Comparison of ENCODE assay signal across 20 cellular contexts in genomic region chrX:108156082-108156481, GRCh38.
A peak's percentile ranks its signal among the peaks of the same experiment; 100 is the strongest.
DNase-seq lines count a peak whose midpoint lies in the region; ATAC-seq and TF ChIP-seq lines count a peak whose summit lies in the region.
"Had no signal": no experiment of that assay in that cellular context is flagged by ENCODE, and none has a peak within 500 bp of the region (broad histone marks: within the 10 kb centered on the region; RNA-seq: fewer than 3 reads in every experiment).

No MANE protein-coding gene starts in this region.

- H4K20me1 ChIP-seq in neural progenitor cell (ENCODE audit: low read depth) = no peaks in the 10 kb centered on the region
- H4K20me1 ChIP-seq: BLaER1 had no signal

- H3K79me2 ChIP-seq in neural progenitor cell (ENCODE audit: low read depth) = no peaks in the 10 kb centered on the region

- peaks cover 17% of the 10 kb centered on the region for H3K4me1 Mint-ChIP-seq in activated CD8-positive, alpha-beta T cell treated with anti-CD3 and anti-CD28 coated beads, Interleukin-2, amount 10 ng/mL, durations not matched to agents 7 days and 5 days (ENCODE audit: low read depth)
- peaks cover 3% of the 10 kb centered on the region for H3K4me1 Mint-ChIP-seq in activated CD8-positive, alpha-beta T cell treated with anti-CD3 and anti-CD28 coated beads for 36 hours (ENCODE audit: low read depth)
- H3K4me1 Mint-ChIP-seq in activated naive CD8-positive, alpha-beta T cell treated with anti-CD3 and anti-CD28 coated beads, Interleukin-2, amount 10 ng/mL, durations not matched to agents 7 days and 5 days = peaks cover 15% of the 10 kb centered on the region
- H3K4me1 Mint-ChIP-seq in activated naive CD8-positive, alpha-beta T cell treated with anti-CD3 and anti-CD28 coated beads for 36 hours = no peaks in the 10 kb centered on the region
- H3K4me1 Mint-ChIP-seq in endothelial cell (ENCODE audit: unreplicated experiment) (no peaks in the 10 kb centered on the region), neural progenitor cell (no peaks in the 10 kb centered on the region)
- H3K4me1 Mint-ChIP-seq: B cell; CD4-positive, CD25-positive, alpha-beta regulatory T cell had no signal

- CTCF ChIA-PET in activated CD8-positive, alpha-beta T cell treated with anti-CD3 and anti-CD28 coated beads, Interleukin-2, amount 10 ng/mL, durations not matched to agents 7 days and 5 days (lab: Charles Lee) = no interaction called here
- CTCF ChIA-PET in activated CD8-positive, alpha-beta T cell treated with anti-CD3 and anti-CD28 coated beads for 36 hours (lab: Charles Lee) = no interaction called here

- H3K4me3 Mint-ChIP-seq in activated CD8-positive, alpha-beta T cell treated with anti-CD3 and anti-CD28 coated beads, Interleukin-2, amount 10 ng/mL, durations not matched to agents 7 days and 5 days = no peak overlapping the region
- H3K4me3 Mint-ChIP-seq in activated CD8-positive, alpha-beta T cell treated with anti-CD3 and anti-CD28 coated beads for 36 hours = no peak overlapping the region
- H3K4me3 Mint-ChIP-seq in activated naive CD8-positive, alpha-beta T cell treated with anti-CD3 and anti-CD28 coated beads, Interleukin-2, amount 10 ng/mL, durations not matched to agents 7 days and 5 days = no peak overlapping the region
- no peak overlapping the region for H3K4me3 Mint-ChIP-seq in activated naive CD8-positive, alpha-beta T cell treated with anti-CD3 and anti-CD28 coated beads for 36 hours
- H3K4me3 Mint-ChIP-seq in endothelial cell (ENCODE audit: unreplicated experiment) = no peak overlapping the region
- H3K4me3 Mint-ChIP-seq in neural progenitor cell = no peak overlapping the region
- H3K4me3 Mint-ChIP-seq: B cell; CD4-positive, CD25-positive, alpha-beta regulatory T cell; CD8-positive, alpha-beta T cell; GM23338; H9 had no signal

- POLR2A ChIA-PET in activated CD8-positive, alpha-beta T cell treated with anti-CD3 and anti-CD28 coated beads, Interleukin-2, amount 10 ng/mL, durations not matched to agents 7 days and 5 days (lab: Charles Lee) = no interaction called here
- POLR2A ChIA-PET in activated CD8-positive, alpha-beta T cell treated with anti-CD3 and anti-CD28 coated beads for 36 hours (lab: Charles Lee) = no interaction called here
- POLR2A ChIA-PET in activated naive CD8-positive, alpha-beta T cell treated with anti-CD3 and anti-CD28 coated beads, Interleukin-2, amount 10 ng/mL, durations not matched to agents 7 days and 5 days (lab: Charles Lee) = no interaction called here

- H3F3A ChIP-seq in neural progenitor cell (ENCODE audit: low read depth) = no peaks in the 10 kb centered on the region

- H3K9me3 ChIP-seq in neural progenitor cell (ENCODE audit: low read depth) = no peaks in the 10 kb centered on the region
- H3K9me3 ChIP-seq: BLaER1, Caco-2 had no signal

- intact Hi-C loops in activated CD8-positive, alpha-beta T cell treated with anti-CD3 and anti-CD28 coated beads for 36 hours (cut with micrococcal nuclease) = no loop called here

- no peak for DNase-seq in activated CD8-positive, alpha-beta T cell treated with anti-CD3 and anti-CD28 coated beads, Interleukin-2, amount 10 ng/mL, durations not matched to agents 7 days and 5 days
- no peak for DNase-seq in activated CD8-positive, alpha-beta T cell treated with anti-CD3 and anti-CD28 coated beads for 36 hours
- no peak for DNase-seq in activated naive CD8-positive, alpha-beta T cell treated with anti-CD3 and anti-CD28 coated beads, Interleukin-2, amount 10 ng/mL, durations not matched to agents 7 days and 5 days
- DNase-seq in activated naive CD8-positive, alpha-beta T cell treated with anti-CD3 and anti-CD28 coated beads for 36 hours = no peak
- DNase-seq in endothelial cell (ENCODE audit: low spot score) (no peak), neural progenitor cell (ENCODE audit: low spot score) (no peak), GM03348 (ENCODE audit: low spot score) (no peak)
- DNase-seq: Caco-2; CD4-positive, CD25-positive, alpha-beta regulatory T cell; CD8-positive, alpha-beta T cell; DMS79; EL; GDM1; H9 had no signal

- H3K27me3 Mint-ChIP-seq in activated CD8-positive, alpha-beta T cell treated with anti-CD3 and anti-CD28 coated beads, Interleukin-2, amount 10 ng/mL, durations not matched to agents 7 days and 5 days (ENCODE audit: low read depth) = no peaks in the 10 kb centered on the region
- no peaks in the 10 kb centered on the region for H3K27me3 Mint-ChIP-seq in activated CD8-positive, alpha-beta T cell treated with anti-CD3 and anti-CD28 coated beads for 36 hours
- peaks cover 2% of the 10 kb centered on the region for H3K27me3 Mint-ChIP-seq in activated naive CD8-positive, alpha-beta T cell treated with anti-CD3 and anti-CD28 coated beads, Interleukin-2, amount 10 ng/mL, durations not matched to agents 7 days and 5 days
- H3K27me3 Mint-ChIP-seq in activated naive CD8-positive, alpha-beta T cell treated with anti-CD3 and anti-CD28 coated beads for 36 hours = no peaks in the 10 kb centered on the region
- H3K27me3 Mint-ChIP-seq in endothelial cell (ENCODE audit: unreplicated experiment) (no peaks in the 10 kb centered on the region), neural progenitor cell (ENCODE audit: insufficient read depth, low read depth) (peaks cover 5% of the 10 kb centered on the region)
- H3K27me3 Mint-ChIP-seq: B cell; CD4-positive, CD25-positive, alpha-beta regulatory T cell had no signal

- no peak for TF ChIP-seq CTCF in activated CD8-positive, alpha-beta T cell treated with anti-CD3 and anti-CD28 coated beads for 36 hours (IDR thresholded peaks at IDR 0.05)
- TF ChIP-seq CTCF in endothelial cell (IDR thresholded peaks at IDR 0.05; ENCODE audit: unreplicated experiment) (no peak), neural progenitor cell (IDR thresholded peaks at IDR 0.05) (no peak)

- peaks cover 23% of the 10 kb centered on the region for H3K36me3 Mint-ChIP-seq in activated CD8-positive, alpha-beta T cell treated with anti-CD3 and anti-CD28 coated beads, Interleukin-2, amount 10 ng/mL, durations not matched to agents 7 days and 5 days (ENCODE audit: low read depth)
- peaks cover 7% of the 10 kb centered on the region for H3K36me3 Mint-ChIP-seq in activated CD8-positive, alpha-beta T cell treated with anti-CD3 and anti-CD28 coated beads for 36 hours (ENCODE audit: low read depth)
- H3K36me3 Mint-ChIP-seq in activated naive CD8-positive, alpha-beta T cell treated with anti-CD3 and anti-CD28 coated beads, Interleukin-2, amount 10 ng/mL, durations not matched to agents 7 days and 5 days = peaks cover 27% of the 10 kb centered on the region
- H3K36me3 Mint-ChIP-seq in activated naive CD8-positive, alpha-beta T cell treated with anti-CD3 and anti-CD28 coated beads for 36 hours = peaks cover 9% of the 10 kb centered on the region
- H3K36me3 Mint-ChIP-seq in endothelial cell (ENCODE audit: low read depth, unreplicated experiment) = peaks cover 13% of the 10 kb centered on the region
- peaks cover 27% of the 10 kb centered on the region for H3K36me3 Mint-ChIP-seq in neural progenitor cell

- H3K9me3 Mint-ChIP-seq in activated CD8-positive, alpha-beta T cell treated with anti-CD3 and anti-CD28 coated beads, Interleukin-2, amount 10 ng/mL, durations not matched to agents 7 days and 5 days (ENCODE audit: insufficient read depth) = no peaks in the 10 kb centered on the region
- no peaks in the 10 kb centered on the region for H3K9me3 Mint-ChIP-seq in activated CD8-positive, alpha-beta T cell treated with anti-CD3 and anti-CD28 coated beads for 36 hours
- H3K9me3 Mint-ChIP-seq in activated naive CD8-positive, alpha-beta T cell treated with anti-CD3 and anti-CD28 coated beads, Interleukin-2, amount 10 ng/mL, durations not matched to agents 7 days and 5 days = no peaks in the 10 kb centered on the region
- H3K9me3 Mint-ChIP-seq in activated naive CD8-positive, alpha-beta T cell treated with anti-CD3 and anti-CD28 coated beads for 36 hours = no peaks in the 10 kb centered on the region
- no peaks in the 10 kb centered on the region for H3K9me3 Mint-ChIP-seq in endothelial cell (ENCODE audit: unreplicated experiment)
- no peaks in the 10 kb centered on the region for H3K9me3 Mint-ChIP-seq in neural progenitor cell
- H3K9me3 Mint-ChIP-seq: CD8-positive, alpha-beta T cell; GM23338; H9 had no signal

- no peak overlapping the region for H3K4me3 ChIP-seq in neural progenitor cell
- H3K4me3 ChIP-seq: BLaER1, GM23338 had no signal

- no peak overlapping the region for H3K27ac ChIP-seq in neural progenitor cell
- H3K27ac ChIP-seq: 22Rv1, BLaER1, C4-2B had no signal

- no peak overlapping the region for H3K4me2 ChIP-seq in neural progenitor cell
- H3K4me2 ChIP-seq: BLaER1, GM23338 had no signal

- H2AFZ ChIP-seq in neural progenitor cell (replicated peaks) = no peak overlapping the region
- H2AFZ ChIP-seq: GM23338 had no signal

- H3K27ac Mint-ChIP-seq in activated CD8-positive, alpha-beta T cell treated with anti-CD3 and anti-CD28 coated beads, Interleukin-2, amount 10 ng/mL, durations not matched to agents 7 days and 5 days = peak overlapping the region; percentile 56
- no peak overlapping the region for H3K27ac Mint-ChIP-seq in activated CD8-positive, alpha-beta T cell treated with anti-CD3 and anti-CD28 coated beads for 36 hours
- H3K27ac Mint-ChIP-seq in activated naive CD8-positive, alpha-beta T cell treated with anti-CD3 and anti-CD28 coated beads, Interleukin-2, amount 10 ng/mL, durations not matched to agents 7 days and 5 days = no peak overlapping the region
- no peak overlapping the region for H3K27ac Mint-ChIP-seq in activated naive CD8-positive, alpha-beta T cell treated with anti-CD3 and anti-CD28 coated beads for 36 hours
- H3K27ac Mint-ChIP-seq in endothelial cell (ENCODE audit: unreplicated experiment) = peak overlapping the region; percentile 45
- H3K27ac Mint-ChIP-seq in neural progenitor cell = no peak overlapping the region
- H3K27ac Mint-ChIP-seq: B cell; CD8-positive, alpha-beta T cell; GM23338; H9 had no signal

- H3K4me1 ChIP-seq in neural progenitor cell = no peaks in the 10 kb centered on the region
- H3K4me1 ChIP-seq: BLaER1, Caco-2 had no signal

- H3K27me3 ChIP-seq in neural progenitor cell = no peaks in the 10 kb centered on the region

- no peak overlapping the region for H3K9ac ChIP-seq in neural progenitor cell
- H3K9ac ChIP-seq: BLaER1 had no signal

- no peaks in the 10 kb centered on the region for H3K36me3 ChIP-seq in neural progenitor cell
- H3K36me3 ChIP-seq: BLaER1 had no signal

- ATAC-seq in activated CD8-positive, alpha-beta T cell treated with anti-CD3 and anti-CD28 coated beads, Interleukin-2, amount 10 ng/mL, durations not matched to agents 7 days and 5 days = no peak
- no peak for ATAC-seq in activated CD8-positive, alpha-beta T cell treated with anti-CD3 and anti-CD28 coated beads for 36 hours
- peak; percentile 58 for ATAC-seq in activated naive CD8-positive, alpha-beta T cell treated with anti-CD3 and anti-CD28 coated beads, Interleukin-2, amount 10 ng/mL, durations not matched to agents 7 days and 5 days (ENCODE audit: low read depth)
- ATAC-seq: CD8-positive, alpha-beta T cell; GM23338; HCT116 had no signal

Comparison
In these comparisons a context has a peak if more than half of its experiments do, and no peak if none do; other contexts are left out.
1. H3K27ac Mint-ChIP-seq: peak in activated CD8-positive, alpha-beta T cell treated with anti-CD3 and anti-CD28 coated beads, Interleukin-2, amount 10 ng/mL, durations not matched to agents 7 days and 5 days (single experiment) and endothelial cell (single experiment); none in activated CD8-positive, alpha-beta T cell treated with anti-CD3 and anti-CD28 coated beads for 36 hours (single experiment), activated naive CD8-positive, alpha-beta T cell treated with anti-CD3 and anti-CD28 coated beads, Interleukin-2, amount 10 ng/mL, durations not matched to agents 7 days and 5 days (single experiment), activated naive CD8-positive, alpha-beta T cell treated with anti-CD3 and anti-CD28 coated beads for 36 hours (single experiment) and neural progenitor cell (single experiment).